Comparison of ENCODE assay signal across 13 cellular contexts in the genomic region with DNA sequence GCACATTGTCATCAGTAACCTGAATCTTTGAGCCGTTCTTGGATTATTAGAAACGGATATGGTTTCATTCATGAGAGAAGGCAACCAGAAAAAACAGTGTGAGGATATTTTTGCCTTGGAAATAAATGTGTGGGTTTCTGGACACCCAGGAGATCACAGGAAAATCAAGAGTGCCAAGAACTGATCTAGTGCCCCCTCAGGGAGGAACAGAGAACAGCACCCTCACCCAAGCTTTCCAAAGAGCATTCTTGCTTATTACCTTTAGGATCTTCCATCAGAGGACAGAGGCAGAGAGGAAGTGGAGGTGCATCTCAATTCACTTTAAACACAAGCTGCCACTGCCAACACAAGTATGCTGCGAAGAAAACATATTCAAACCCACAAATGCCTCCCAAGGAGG.
DNase-seq lines count a peak whose midpoint lies in the region; ATAC-seq, FAIRE-seq and TF ChIP-seq lines count a peak whose summit lies in the region.
"Had no signal": no experiment of that assay in that cellular context is flagged by ENCODE, and none has a peak within 500 bp of the region (broad histone marks: within the 10 kb centered on the region; RNA-seq: fewer than 3 reads in every experiment).

No MANE protein-coding gene starts in this region.

- H3K9me3 ChIP-seq in SK-N-SH (no peaks in the 10 kb centered on the region; the same call in 1 of the 2 replicates), NT2/D1 (ENCODE audit: insufficient read depth, low read length) (no peaks in the 10 kb centered on the region)
- H3K9me3 ChIP-seq: thoracic aorta had no signal

- H4K20me1 ChIP-seq in SK-N-SH (ENCODE audit: insufficient read depth), result no peaks in the 10 kb centered on the region

- H3K4me3 Mint-ChIP-seq in glutamatergic neuron (ENCODE audit: unreplicated experiment), result no peak overlapping the region
- H3K4me3 Mint-ChIP-seq: activated naive CD8-positive, alpha-beta T cell had no signal

- no peak for FAIRE-seq in urothelium cell line (lab: Jason Lieb, UNC)

- no peaks in the 10 kb centered on the region for H3K27me3 Mint-ChIP-seq in glutamatergic neuron (ENCODE audit: unreplicated experiment)
- H3K27me3 Mint-ChIP-seq: activated naive CD8-positive, alpha-beta T cell had no signal

- no peaks in the 10 kb centered on the region for H3K36me3 Mint-ChIP-seq in glutamatergic neuron (ENCODE audit: unreplicated experiment)
- H3K36me3 Mint-ChIP-seq: activated naive CD8-positive, alpha-beta T cell had no signal

- no peak for ATAC-seq in SK-N-SH treated with all-trans-retinoic acid at 6 μM for 48 hours
- ATAC-seq in GM18907 (IDR thresholded peaks at IDR 0.05; ENCODE audit: unreplicated experiment), result no peak
- no peak for ATAC-seq in left colon

- CTCF ChIA-PET in SK-N-SH (lab: Yijun Ruan, JAX), result interaction anchor here (0.7 to 1.0 kb wide), 4 partner anchors 27 to 737 kb away, joined by 3 read pairs; no protein-coding TSS in a partner anchor

- peaks cover 0 to 2% of the 10 kb centered on the region in 2 experiments; a peak in 1 of 4 replicates for H3K4me1 ChIP-seq in SK-N-SH (ENCODE audit: control insufficient read depth in 1 of 2, insufficient read depth in 2 of 2, low read depth in 1 of 2, low read length in 1 of 2)
- H3K4me1 ChIP-seq in NT2/D1 (ENCODE audit: insufficient read depth, insufficient read length), result no peaks in the 10 kb centered on the region

- no peaks in the 10 kb centered on the region for H3K9me2 ChIP-seq in SK-N-SH

- WGBS in SK-N-SH (ENCODE audit: low lambda C conversion rate), result 10% methylated on average over 3 of the region's 3 CpGs

- H3K4me2 ChIP-seq in SK-N-SH, result no peak overlapping the region

- H3K27me3 ChIP-seq in SK-N-SH (ENCODE audit: insufficient read depth), result no peaks in the 10 kb centered on the region
- H3K27me3 ChIP-seq in NT2/D1 (ENCODE audit: insufficient read depth, insufficient read length), result no peaks in the 10 kb centered on the region

- no peak for TF ChIP-seq EP300 in SK-N-SH (IDR thresholded peaks at IDR 0.05; ENCODE audit: borderline replicate concordance in 1 of 2, low read depth in 1 of 2, low read length in 1 of 2)

- H3K4me3 ChIP-seq in SK-N-SH (ENCODE audit: low read depth in 2 of 2, low read length in 1 of 2), result no peak overlapping the region
- no peak overlapping the region for H3K4me3 ChIP-seq in NT2/D1 (ENCODE audit: insufficient read length, low read depth)
- H3K4me3 ChIP-seq: thoracic aorta had no signal

- H3K9ac ChIP-seq in SK-N-SH (no peak overlapping the region), NT2/D1 (ENCODE audit: insufficient read length, low read depth) (no peak overlapping the region)

- no peak overlapping the region for H3K27ac Mint-ChIP-seq in glutamatergic neuron (ENCODE audit: unreplicated experiment)
- H3K27ac Mint-ChIP-seq: activated naive CD8-positive, alpha-beta T cell had no signal

- intact Hi-C loops in left colon (cut with DNase I, micrococcal nuclease), result no loop called here

- POLR2A ChIA-PET in SK-N-SH (lab: Yijun Ruan, JAX), result no interaction called here

- H2AFZ ChIP-seq in SK-N-SH (ENCODE audit: low read depth), result no peak overlapping the region

- no peak overlapping the region for H3K27ac ChIP-seq in SK-N-SH (ENCODE audit: low read depth in 2 of 2, low read length in 1 of 2)
- H3K27ac ChIP-seq: thoracic aorta had no signal

- TF ChIP-seq CTCF in SK-N-SH (IDR thresholded peaks at IDR 0.05) (peak; percentile 22; the same call in 1 of the 2 replicates), glutamatergic neuron (IDR thresholded peaks at IDR 0.05; ENCODE audit: partially characterized antibody, unreplicated experiment) (peak; percentile 66)

- DNase-seq in SK-N-SH (peak; percentile 51), NT2/D1 (ENCODE audit: low read depth, low spot score) (peak; percentile 36), glutamatergic neuron (peak; percentile 31), urothelium cell line (ENCODE audit: low spot score) (peak; percentile 20), left colon (no peak)
- DNase-seq in activated CD4-positive, alpha-beta T cell treated with anti-CD3 and anti-CD28 coated beads, Interleukin-2, amount 50 U/mL, for 48 hours, result no peak
- DNase-seq: DMS79 treated with DMSO at 0.1 percent for 48 hours, NCI-H146, T1000 had no signal

- TF ChIP-seq RAD21 in SK-N-SH (IDR thresholded peaks at IDR 0.05; ENCODE audit: low read length), result peak; percentile 38; the same call in 1 of the 2 replicates

- H3K36me3 ChIP-seq in SK-N-SH (replicated peaks in 1 of 2; ENCODE audit: control insufficient read depth in 1 of 2, insufficient read depth in 2 of 2, low read length in 1 of 2), result no peaks in the 10 kb centered on the region
- no peaks in the 10 kb centered on the region for H3K36me3 ChIP-seq in NT2/D1 (ENCODE audit: insufficient read depth, insufficient read length, low read length)
- H3K36me3 ChIP-seq: thoracic aorta had no signal

- no peaks in the 10 kb centered on the region for H3F3A ChIP-seq in SK-N-SH (replicated peaks; ENCODE audit: insufficient read depth)

- H3K79me2 ChIP-seq in SK-N-SH (ENCODE audit: insufficient read depth), result no peaks in the 10 kb centered on the region

- no peaks in the 10 kb centered on the region for H3K9me3 Mint-ChIP-seq in glutamatergic neuron (ENCODE audit: unreplicated experiment)

- peaks cover 4% of the 10 kb centered on the region for H3K4me1 Mint-ChIP-seq in glutamatergic neuron (ENCODE audit: low read depth, unreplicated experiment)

TF ChIP-seq in SK-N-SH, 30 proteins besides CTCF, POLR2A, EP300 and RAD21 (continues in another document):
- TF ChIP-seq RFX5 (IDR thresholded peaks at IDR 0.05; ENCODE audit: low read length), result no peak
- no peak for TF ChIP-seq FOSL2 (IDR thresholded peaks at IDR 0.05; ENCODE audit: borderline replicate concordance, low read depth)
- TF ChIP-seq POLR2AphosphoS5 (IDR thresholded peaks at IDR 0.05; ENCODE audit: low read depth, low read length), result no peak
- no peak for TF ChIP-seq EZH2phosphoT487 (IDR thresholded peaks at IDR 0.05; ENCODE audit: borderline replicate concordance, low read depth)
- TF ChIP-seq, protein P1, sequence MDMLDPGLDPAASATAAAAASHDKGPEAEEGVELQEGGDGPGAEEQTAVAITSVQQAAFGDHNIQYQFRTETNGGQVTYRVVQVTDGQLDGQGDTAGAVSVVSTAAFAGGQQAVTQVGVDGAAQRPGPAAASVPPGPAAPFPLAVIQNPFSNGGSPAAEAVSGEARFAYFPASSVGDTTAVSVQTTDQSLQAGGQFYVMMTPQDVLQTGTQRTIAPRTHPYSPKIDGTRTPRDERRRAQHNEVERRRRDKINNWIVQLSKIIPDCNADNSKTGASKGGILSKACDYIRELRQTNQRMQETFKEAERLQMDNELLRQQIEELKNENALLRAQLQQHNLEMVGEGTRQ (IDR thresholded peaks at IDR 0.05; ENCODE audit: borderline replicate concordance, low read depth, low read length), result no peak
- no peak for TF ChIP-seq MEF2A (IDR thresholded peaks at IDR 0.05; ENCODE audit: borderline replicate concordance, low read depth)
- no peak for TF ChIP-seq GABPA (IDR thresholded peaks at IDR 0.05; ENCODE audit: low read depth)
- no peak for TF ChIP-seq ELF1 (IDR thresholded peaks at IDR 0.05)
- no peak for TF ChIP-seq TCF12 (IDR thresholded peaks at IDR 0.05)
- TF ChIP-seq YY1 (IDR thresholded peaks at IDR 0.05; ENCODE audit: low read depth), result no peak

TF ChIP-seq in SK-N-SH treated with all-trans-retinoic acid at 6 μM for 48 hours, 23 proteins besides CTCF, POLR2A, EP300 and RAD21 (continues in another document):
- no peak for TF ChIP-seq GLIS3 (CRISPR knock-in tag; IDR thresholded peaks at IDR 0.05)
- TF ChIP-seq OSR1 (CRISPR knock-in tag; IDR thresholded peaks at IDR 0.05), result no peak
- TF ChIP-seq, protein P2, sequence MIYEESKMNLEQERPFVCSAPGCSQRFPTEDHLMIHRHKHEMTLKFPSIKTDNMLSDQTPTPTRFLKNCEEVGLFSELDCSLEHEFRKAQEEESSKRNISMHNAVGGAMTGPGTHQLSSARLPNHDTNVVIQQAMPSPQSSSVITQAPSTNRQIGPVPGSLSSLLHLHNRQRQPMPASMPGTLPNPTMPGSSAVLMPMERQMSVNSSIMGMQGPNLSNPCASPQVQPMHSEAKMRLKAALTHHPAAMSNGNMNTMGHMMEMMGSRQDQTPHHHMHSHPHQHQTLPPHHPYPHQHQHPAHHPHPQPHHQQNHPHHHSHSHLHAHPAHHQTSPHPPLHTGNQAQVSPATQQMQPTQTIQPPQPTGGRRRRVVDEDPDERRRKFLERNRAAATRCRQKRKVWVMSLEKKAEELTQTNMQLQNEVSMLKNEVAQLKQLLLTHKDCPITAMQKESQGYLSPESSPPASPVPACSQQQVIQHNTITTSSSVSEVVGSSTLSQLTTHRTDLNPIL (CRISPR knock-in tag; IDR thresholded peaks at IDR 0.05; ENCODE audit: low read depth), result no peak
- no peak for TF ChIP-seq BACH2 (CRISPR knock-in tag; IDR thresholded peaks at IDR 0.05; ENCODE audit: borderline replicate concordance)
- TF ChIP-seq TCF4 (CRISPR knock-in tag; IDR thresholded peaks at IDR 0.05; ENCODE audit: borderline replicate concordance), result no peak
- no peak for TF ChIP-seq SNAI2 (CRISPR knock-in tag; IDR thresholded peaks at IDR 0.05)
- no peak for TF ChIP-seq TOX (CRISPR knock-in tag; IDR thresholded peaks at IDR 0.05; ENCODE audit: borderline replicate concordance)
- TF ChIP-seq CSRNP3 (CRISPR knock-in tag; IDR thresholded peaks at IDR 0.05), result no peak
- TF ChIP-seq RARB (CRISPR knock-in tag; IDR thresholded peaks at IDR 0.05), result no peak
- TF ChIP-seq ARNTL (CRISPR knock-in tag; IDR thresholded peaks at IDR 0.05; ENCODE audit: borderline replicate concordance, low read depth), result no peak
- no peak for TF ChIP-seq ZNF70 (CRISPR knock-in tag; IDR thresholded peaks at IDR 0.05)
- TF ChIP-seq PPARA (CRISPR knock-in tag; IDR thresholded peaks at IDR 0.05; ENCODE audit: borderline replicate concordance), result no peak

Comparison
In these comparisons a context has a peak if more than half of its experiments do, and no peak if none do; other contexts are left out.
1. DNase-seq: peak in SK-N-SH (single experiment), NT2/D1 (single experiment), glutamatergic neuron (single experiment) and urothelium cell line (single experiment); none in activated CD4-positive, alpha-beta T cell treated with anti-CD3 and anti-CD28 coated beads, Interleukin-2, amount 50 U/mL, for 48 hours (0 of 2) and left colon (0 of 2).